29 cellular contexts compared by ENCODE assay signal in genomic region chr4:45325112-45325462, GRCh38.
"Had no signal": no experiment of that assay in that cellular context is flagged by ENCODE, and none has a peak within 500 bp of the region (broad histone marks: within the 10 kb centered on the region; RNA-seq: fewer than 3 reads in every experiment).

No MANE protein-coding gene starts in this region.

- DNase-seq: activated CD4-positive, alpha-beta T cell treated with anti-CD3 and anti-CD28 coated beads for 1 hour; activated CD4-positive, alpha-beta T cell treated with anti-CD3 and anti-CD28 coated beads, Interleukin-2, amount 50 U/mL, for 1 hour; activated CD8-positive, alpha-beta T cell treated with anti-CD3 and anti-CD28 coated beads for 36 hours; activated gamma-delta T cell treated with Interleukin-2 at 50 U/mL for 16 hours; activated naive CD4-positive, alpha-beta T cell treated with anti-CD3 and anti-CD28 coated beads, Interleukin-2, amount 50 U/mL, for 16 hours; activated T-cell treated with anti-CD3 and anti-CD28 coated beads, Interleukin-2, amount 50 U/mL, for 4 hours; amniotic stem cell; brain microvascular endothelial cell; central memory CD4-positive, alpha-beta T cell; endodermal cell; foreskin fibroblast; head of caudate nucleus; hypothalamus; immature natural killer cell; kidney glomerular epithelial cell; naive thymus-derived CD4-positive, alpha-beta T cell; psoas muscle; stimulated activated CD4-positive, alpha-beta T cell treated with anti-CD3 and anti-CD28 coated beads, Interleukin-15, amount 100 ng/mL, for 24 hours; stimulated activated CD4-positive, alpha-beta T cell treated with anti-CD3 and anti-CD28 coated beads, Interleukin-2, amount 100 ng/mL, for 24 hours; stimulated activated naive CD4-positive, alpha-beta T cell; T-helper 17 cell; T1000; tibial artery; upper lobe of right lung had no signal

- H3K4me1 ChIP-seq: parathyroid adenoma, psoas muscle, suprapubic skin, tibial artery, upper lobe of right lung had no signal

- H3K79me2 ChIP-seq: parathyroid adenoma had no signal

- H3K9ac ChIP-seq: parathyroid adenoma had no signal

- H3K27ac ChIP-seq: brain microvascular endothelial cell, parathyroid adenoma, psoas muscle, suprapubic skin, tibial artery, upper lobe of right lung had no signal

- H3K9me3 ChIP-seq: psoas muscle, suprapubic skin, tibial artery, upper lobe of right lung had no signal

- H3K27me3 ChIP-seq: brain microvascular endothelial cell, suprapubic skin, tibial artery, upper lobe of right lung had no signal

- H3K4me3 ChIP-seq: psoas muscle, suprapubic skin, tibial artery, upper lobe of right lung had no signal

- ATAC-seq: activated CD8-positive, alpha-beta T cell treated with anti-CD3 and anti-CD28 coated beads for 36 hours; activated T-cell treated with anti-CD3 and anti-CD28 coated beads, Interleukin-2, amount 50 U/mL, for 4 hours; activated T-helper 17 cell treated with anti-CD3 and anti-CD28 coated beads, Interleukin-2, amount 50 U/mL, for 72 hours; esophagus mucosa; naive thymus-derived CD4-positive, alpha-beta T cell; psoas muscle; T-helper 17 cell; upper lobe of right lung; WTC11 had no signal

- H3K36me3 ChIP-seq: brain microvascular endothelial cell, suprapubic skin, tibial artery, upper lobe of right lung had no signal

- H2AFZ ChIP-seq: parathyroid adenoma had no signal
